ENCODE assay signal across 9 cellular contexts in genomic region chr7:100272538-100272902, GRCh38. TPM values are rescaled to one million over a fixed set of nuclear protein-coding genes. Genes with fewer than 3 reads are reported as not detected.
A peak's percentile ranks its signal among the peaks of the same experiment; 100 is the strongest.
DNase-seq lines count a peak whose midpoint lies in the region; ATAC-seq and TF ChIP-seq lines count a peak whose summit lies in the region.
"Not testable (repeated sequence)": the region's sequence is repeated elsewhere in the genome, so short reads cannot be mapped to it uniquely, and the experiment has no call there.
"Had no signal": no experiment of that assay in that cellular context is flagged by ENCODE, and none has a peak within 500 bp of the region (broad histone marks: within the 10 kb centered on the region; RNA-seq: fewer than 3 reads in every experiment).

No MANE protein-coding gene starts in this region.

- H3K27ac Mint-ChIP-seq in activated naive CD4-positive, alpha-beta T cell treated with anti-CD3 and anti-CD28 coated beads for 36 hours: peak overlapping the region; percentile 75
- not testable (repeated sequence) for H3K27ac Mint-ChIP-seq in nephron progenitor cell
- H3K27ac Mint-ChIP-seq in stimulated activated naive CD8-positive, alpha-beta T cell treated with anti-CD3 and anti-CD28 coated beads, Interleukin-15, amount 100 ng/mL, for 72 hours: peak overlapping the region; percentile 19 to 61

- TF ChIP-seq CTCF in AG09309 (IDR thresholded peaks at IDR 0.05; ENCODE audit: control insufficient read depth, insufficient read depth, low read depth, low read length, missing control alignments); HFF-Myc (IDR thresholded peaks at IDR 0.05; ENCODE audit: low read depth, low read length, missing control alignments); RWPE2 (IDR thresholded peaks at IDR 0.05; ENCODE audit: poor library complexity, severe bottlenecking); dorsolateral prefrontal cortex (IDR thresholded peaks at IDR 0.05 in 54 of 56, conservative IDR thresholded peaks at IDR 0.05 in 2 of 56; ENCODE audit: low read depth in 1 of 56, partially characterized antibody in 56 of 56); nephron progenitor cell (IDR thresholded peaks at IDR 0.05): not testable (repeated sequence)

- H3K9me3 ChIP-seq in RWPE2 (ENCODE audit: severe bottlenecking); iPS-15b (ENCODE audit: control insufficient read depth, insufficient read depth, low read length): not testable (repeated sequence)

- H3K9ac ChIP-seq in iPS-15b (ENCODE audit: low read depth, low read length): peak overlapping the region; percentile 54

- H3K4me1 ChIP-seq in RWPE2 (ENCODE audit: insufficient read depth, poor library complexity, severe bottlenecking); iPS-15b (ENCODE audit: control insufficient read depth, insufficient read depth, low read length): not testable (repeated sequence)

- not testable (repeated sequence) for H3K9me3 Mint-ChIP-seq in activated naive CD4-positive, alpha-beta T cell treated with anti-CD3 and anti-CD28 coated beads for 36 hours; nephron progenitor cell; stimulated activated naive CD8-positive, alpha-beta T cell treated with anti-CD3 and anti-CD28 coated beads, Interleukin-15, amount 100 ng/mL, for 72 hours

- not testable (repeated sequence) for H3K36me3 Mint-ChIP-seq in activated naive CD4-positive, alpha-beta T cell treated with anti-CD3 and anti-CD28 coated beads for 36 hours (ENCODE audit: low read depth)
- peaks cover 20% of the 10 kb centered on the region for H3K36me3 Mint-ChIP-seq in nephron progenitor cell (ENCODE audit: low read depth)

- CTCF ChIA-PET in activated naive CD4-positive, alpha-beta T cell treated with anti-CD3 and anti-CD28 coated beads for 36 hours (lab: Charles Lee): interaction anchor here (0.6 to 0.7 kb wide), 2 partner anchors 27 to 177 kb away, joined by 3 to 5 read pairs; no protein-coding TSS in a partner anchor

- intact Hi-C loops in activated naive CD4-positive, alpha-beta T cell treated with anti-CD3 and anti-CD28 coated beads for 36 hours (cut with micrococcal nuclease): loop anchor here (1.0 to 5.0 kb wide), 3 partner anchors 50 to 140 kb away; partner anchors contain the start of genes GPC2 and STAG3
- intact Hi-C loops in dorsolateral prefrontal cortex (cut with DNase I): not testable (repeated sequence)

- peaks cover 11% of the 10 kb centered on the region for H3K4me1 Mint-ChIP-seq in activated naive CD4-positive, alpha-beta T cell treated with anti-CD3 and anti-CD28 coated beads for 36 hours (ENCODE audit: low read depth)
- peaks cover 37% of the 10 kb centered on the region for H3K4me1 Mint-ChIP-seq in nephron progenitor cell
- peaks cover 32% of the 10 kb centered on the region for H3K4me1 Mint-ChIP-seq in stimulated activated naive CD8-positive, alpha-beta T cell treated with anti-CD3 and anti-CD28 coated beads, Interleukin-15, amount 100 ng/mL, for 72 hours

- H3K4me3 ChIP-seq in AG09309 (ENCODE audit: control insufficient read depth, low read depth, low read length) (peak overlapping the region; percentile 55), HFF-Myc (replicated peaks; ENCODE audit: low read depth, low read length) (peak overlapping the region; percentile 48), RWPE2 (ENCODE audit: severe bottlenecking) (peak overlapping the region; percentile 57), dorsolateral prefrontal cortex (peak overlapping the region; percentile 42 to 82 (median 73)), iPS-15b (ENCODE audit: low read depth, low read length) (peak overlapping the region; percentile 48)

- not testable (repeated sequence) for H3K27me3 Mint-ChIP-seq in activated naive CD4-positive, alpha-beta T cell treated with anti-CD3 and anti-CD28 coated beads for 36 hours (ENCODE audit: low read depth); nephron progenitor cell (ENCODE audit: low read depth, poor library complexity); stimulated activated naive CD8-positive, alpha-beta T cell treated with anti-CD3 and anti-CD28 coated beads, Interleukin-15, amount 100 ng/mL, for 72 hours

- DNase-seq in AG09309 (ENCODE audit: low read depth); HFF-Myc (ENCODE audit: extremely low read depth, low read depth); RWPE2 (ENCODE audit: low spot score); activated naive CD4-positive, alpha-beta T cell treated with anti-CD3 and anti-CD28 coated beads for 36 hours; nephron progenitor cell; stimulated activated naive CD8-positive, alpha-beta T cell treated with anti-CD3 and anti-CD28 coated beads, Interleukin-15, amount 100 ng/mL, for 72 hours: not testable (repeated sequence)
- peak in 4 of 10 donors; percentile 7 to 42 (median 24) for DNase-seq in dorsolateral prefrontal cortex

- not testable (repeated sequence) for H3K36me3 ChIP-seq in RWPE2 (ENCODE audit: low read depth); iPS-15b (ENCODE audit: control insufficient read depth, insufficient read depth, low read length)

- peak overlapping the region; percentile 70 for H3K4me3 Mint-ChIP-seq in activated naive CD4-positive, alpha-beta T cell treated with anti-CD3 and anti-CD28 coated beads for 36 hours
- H3K4me3 Mint-ChIP-seq in nephron progenitor cell: peak overlapping the region; percentile 71
- H3K4me3 Mint-ChIP-seq in stimulated activated naive CD8-positive, alpha-beta T cell treated with anti-CD3 and anti-CD28 coated beads, Interleukin-15, amount 100 ng/mL, for 72 hours: peak overlapping the region; percentile 72 to 89

- not testable (repeated sequence) for H3K27ac ChIP-seq in RWPE2 (ENCODE audit: poor library complexity, severe bottlenecking)
- H3K27ac ChIP-seq in dorsolateral prefrontal cortex: peak overlapping the region; percentile 40 to 96 (median 91)

- not testable (repeated sequence) for ATAC-seq in RWPE2 (ENCODE audit: low read depth); stimulated activated naive CD8-positive, alpha-beta T cell treated with anti-CD3 and anti-CD28 coated beads, Interleukin-15, amount 100 ng/mL, for 72 hours

- H3K27me3 ChIP-seq in RWPE2 (ENCODE audit: insufficient read depth, poor library complexity, severe bottlenecking); dorsolateral prefrontal cortex; iPS-15b (ENCODE audit: control insufficient read depth, insufficient read depth, low read length): not testable (repeated sequence)

RNA-seq across cellular contexts. Expression of gene SPDYE3, which starts 35.0 kb away (rescaled TPM):
- not detected for total RNA-seq in activated naive CD4-positive, alpha-beta T cell treated with anti-CD3 and anti-CD28 coated beads for 36 hours
- total RNA-seq in dorsolateral prefrontal cortex: under 1 TPM in 2 of 120 experiments, not detected in 118; 0.25 to 0.30 TPM
- total RNA-seq: T-helper 1 cell treated with Interleukin-12 subunit alpha and Interleukin-12 subunit beta and Interleukin-4 antibody, amounts not matched to agents 30 ng/mL and 1 ng/mL, for 36 hours had no signal

RNA-seq across cellular contexts. Expression of gene PVRIG, which starts 52.8 kb away (rescaled TPM):
- 10 to 100 TPM; 22.7 to 22.8 TPM for total RNA-seq in activated naive CD4-positive, alpha-beta T cell treated with anti-CD3 and anti-CD28 coated beads for 36 hours
- 1 to 10 TPM in 5 of 120 experiments, under 1 TPM in 4, not detected in 111; 0.36 to 2.3 (median 1.4) TPM for total RNA-seq in dorsolateral prefrontal cortex

Comparison
In these comparisons a context has a peak if more than half of its experiments do, and no peak if none do; other contexts are left out.
1. RNA of gene PVRIG, which starts 52.8 kb away (total RNA-seq): 22.7 to 22.8 TPM in activated naive CD4-positive, alpha-beta T cell treated with anti-CD3 and anti-CD28 coated beads for 36 hours; 0.36 to 2.3 TPM in dorsolateral prefrontal cortex; every median in the first group is over 4 times any median in the second.
2. Peak in every context shown above with its lines, with median percentiles within 50 percentile points of each other: H3K4me3 ChIP-seq and H3K4me3 Mint-ChIP-seq.